Comparison of ENCODE assay signal across 19 cellular contexts in the genomic region with DNA sequence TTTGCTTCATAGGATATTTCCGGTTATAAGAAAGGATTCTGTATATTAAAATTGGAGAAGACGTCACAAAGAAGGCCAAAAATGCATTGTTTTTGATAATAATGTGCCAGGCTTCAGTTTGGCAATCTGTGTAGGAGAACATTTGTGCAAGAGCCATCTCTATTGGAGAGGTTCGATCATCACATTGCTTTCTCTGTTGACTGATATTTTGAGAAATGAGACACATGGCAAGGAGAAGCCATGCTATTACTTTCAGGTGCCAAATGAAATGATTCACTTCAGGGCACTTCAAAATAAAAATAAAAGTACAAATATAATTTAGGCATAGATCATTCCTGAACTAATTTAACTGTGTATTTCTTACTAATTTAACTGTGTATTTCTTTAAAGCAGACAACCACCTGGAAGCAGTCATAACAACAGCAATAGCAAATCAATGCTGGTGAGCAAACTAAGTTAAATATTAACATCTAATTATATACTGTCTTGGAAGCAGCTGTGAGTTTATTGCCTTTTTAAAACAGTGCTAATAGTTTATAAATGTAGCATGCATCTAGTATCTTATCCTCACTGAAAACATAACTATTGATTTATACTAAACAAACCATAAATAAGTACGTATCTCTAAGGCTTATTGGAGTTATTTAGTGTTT. TPM values are rescaled to one million over a fixed set of nuclear protein-coding genes. Genes with fewer than 3 reads are reported as not detected.
DNase-seq lines count a peak whose midpoint lies in the region; ATAC-seq, FAIRE-seq and TF ChIP-seq lines count a peak whose summit lies in the region.
"Had no signal": no experiment of that assay in that cellular context is flagged by ENCODE, and none has a peak within 500 bp of the region (broad histone marks: within the 10 kb centered on the region; RNA-seq: fewer than 3 reads in every experiment).

No MANE protein-coding gene starts in this region.

- H3K36me3 ChIP-seq in liver (ENCODE audit: control insufficient read depth in 4 of 4, insufficient read depth in 3 of 4, low read depth in 1 of 4, low read length in 3 of 4) (no peaks in the 10 kb centered on the region), HepG2 (replicated peaks in 1 of 2; ENCODE audit: control insufficient read depth in 1 of 2, insufficient read depth in 2 of 2, low read length in 2 of 2) (no peaks in the 10 kb centered on the region), OCI-LY3 (replicated peaks; ENCODE audit: low read depth, low read length) (no peaks in the 10 kb centered on the region), small intestine (ENCODE audit: control insufficient read depth in 2 of 2, insufficient read depth in 2 of 2, low read length in 2 of 2) (no peaks in the 10 kb centered on the region), GM23248 (ENCODE audit: low read depth) (no peaks in the 10 kb centered on the region)
- H3K36me3 ChIP-seq: BE2C had no signal

- H3K4me2 ChIP-seq in HepG2 (ENCODE audit: low read depth, low read length) = no peak overlapping the region
- H3K4me2 ChIP-seq in OCI-LY3 (ENCODE audit: low read length) = no peak overlapping the region
- H3K4me2 ChIP-seq in GM23248 (ENCODE audit: unreplicated experiment) = no peak overlapping the region

- H3K9ac ChIP-seq in liver (ENCODE audit: low read depth in 1 of 2, low read length in 2 of 2) (peak overlapping the region in 1 of 2 donors; percentile 31), HepG2 (ENCODE audit: insufficient read depth, low read depth, low read length) (no peak overlapping the region), OCI-LY3 (ENCODE audit: low read length) (no peak overlapping the region), GM23248 (no peak overlapping the region)

- H3K4me3 ChIP-seq in liver (ENCODE audit: low read depth in 1 of 3, low read length in 3 of 3) (no peak overlapping the region), HepG2 (replicated peaks in 1 of 3; ENCODE audit: insufficient read depth in 1 of 3, low read depth in 2 of 3, low read length in 3 of 3) (no peak overlapping the region), OCI-LY3 (ENCODE audit: low read length) (no peak overlapping the region), small intestine (ENCODE audit: low read depth in 1 of 2, low read length in 2 of 2) (no peak overlapping the region), GM23248 (no peak overlapping the region)
- H3K4me3 ChIP-seq: K562 had no signal

- no peak for FAIRE-seq in HepG2 (lab: Jason Lieb, UNC)
- FAIRE-seq in small intestine (lab: Jason Lieb, UNC) = peak; percentile 47
- FAIRE-seq: A204.1, GM12892, H54, K562 had no signal

- H4K20me1 ChIP-seq in HepG2 (ENCODE audit: insufficient read depth, low read length) (no peaks in the 10 kb centered on the region), OCI-LY3 (ENCODE audit: insufficient read depth, low read length) (no peaks in the 10 kb centered on the region), GM23248 (ENCODE audit: insufficient read depth) (no peaks in the 10 kb centered on the region)

- ATAC-seq in HepG2 (no peak), left lobe of liver (peak; percentile 50), GM18502 (IDR thresholded peaks at IDR 0.05; ENCODE audit: poor library complexity, unreplicated experiment) (no peak), GM19395 (IDR thresholded peaks at IDR 0.05; ENCODE audit: unreplicated experiment) (no peak)
- ATAC-seq: HCT116, K562 had no signal

- no peaks in the 10 kb centered on the region for H3K79me2 ChIP-seq in HepG2 (ENCODE audit: insufficient read depth, low read length)
- no peaks in the 10 kb centered on the region for H3K79me2 ChIP-seq in OCI-LY3 (ENCODE audit: low read length)
- no peaks in the 10 kb centered on the region for H3K79me2 ChIP-seq in GM23248 (ENCODE audit: insufficient read depth)

- CTCF ChIA-PET in HepG2 (lab: Yijun Ruan, JAX; ENCODE audit: low intra/inter-chr PET ratio, low total read pairs) = no interaction called here

- no peak for TF ChIP-seq POLR2A in HepG2 (IDR thresholded peaks at IDR 0.05; ENCODE audit: insufficient read depth in 1 of 2, low read depth in 2 of 2, low read length in 2 of 2)

- H3K27me3 ChIP-seq in liver (ENCODE audit: control insufficient read depth in 4 of 4, insufficient read depth in 4 of 4, low read length in 3 of 4) = no peaks in the 10 kb centered on the region
- H3K27me3 ChIP-seq in HepG2 (ENCODE audit: control insufficient read depth in 1 of 2, insufficient read depth in 2 of 2, low read length in 2 of 2) = no peaks in the 10 kb centered on the region
- no peaks in the 10 kb centered on the region for H3K27me3 ChIP-seq in OCI-LY3 (ENCODE audit: low read depth, low read length)
- no peaks in the 10 kb centered on the region for H3K27me3 ChIP-seq in small intestine (ENCODE audit: control insufficient read depth in 2 of 2, insufficient read depth in 2 of 2, low read length in 2 of 2)
- H3K27me3 ChIP-seq in GM23248 (replicated peaks; ENCODE audit: insufficient read depth) = no peaks in the 10 kb centered on the region
- H3K27me3 ChIP-seq: BE2C had no signal

- no peak for DNase-seq in HepG2 (ENCODE audit: low spot score)
- no peak for DNase-seq in left lobe of liver (ENCODE audit: low spot score)
- DNase-seq in small intestine = peak; percentile 61
- no peak for DNase-seq in GM23248
- DNase-seq: BE2C; CD4-positive, alpha-beta memory T cell; DND-41; GDM1 had no signal

- TF ChIP-seq RAD21 in liver (IDR thresholded peaks at IDR 0.05) (no peak), HepG2 (CRISPR knock-in tag; IDR thresholded peaks at IDR 0.05) (no peak)

- in situ Hi-C loops in HepG2 (cut with HindIII; ENCODE audit: extremely low pct_ligation_motif_present, low pct_unique_long_range_greater_than_20kb) = no loop called here
- in situ Hi-C loops in GM23248 (cut with MboI) = no loop called here

- TF ChIP-seq EP300 in HepG2 (IDR thresholded peaks at IDR 0.05; ENCODE audit: low read depth in 2 of 2, low read length in 2 of 2) = no peak
- TF ChIP-seq EP300 in HepG2 (CRISPR knock-in tag; IDR thresholded peaks at IDR 0.05; ENCODE audit: borderline replicate concordance) = no peak

- H3K9me2 ChIP-seq in GM23248 (ENCODE audit: insufficient read depth) = no peaks in the 10 kb centered on the region

- whole genome bisulfite sequencing in liver = 38% methylated on average over 4 of the region's 4 CpGs
- 32% methylated on average over 4 of the region's 4 CpGs for WGBS in HepG2 (ENCODE audit: low lambda C conversion rate)
- WGBS in small intestine, 3 donors = 32 to 52% (median 43%) methylated on average over 4 of the region's 4 CpGs
- WGBS in GM23248 (ENCODE audit: low coverage in 1 of 2, low lambda C conversion rate in 2 of 2, missing lambda C conversion rate in 2 of 2), 2 experiments = 4 to 9% methylated on average over 4 of the region's 4 CpGs

- no TSS peak for BruUV-seq in HepG2 (replicated peaks; lab: Mats Ljungman, UMichigan)

- H3K4me1 ChIP-seq in liver (ENCODE audit: control insufficient read depth in 4 of 4, insufficient read depth in 4 of 4, low read length in 3 of 4) (peaks cover 2 to 31% (median 25%) of the 10 kb centered on the region in 4 donors), HepG2 (ENCODE audit: insufficient read depth, low read length) (no peaks in the 10 kb centered on the region), OCI-LY3 (ENCODE audit: low read length) (peaks cover 3% of the 10 kb centered on the region; the same call in 1 of the 2 replicates), small intestine (ENCODE audit: control insufficient read depth in 2 of 2, insufficient read depth in 1 of 2, low read depth in 1 of 2, low read length in 1 of 2) (no peaks in the 10 kb centered on the region), GM23248 (ENCODE audit: insufficient read depth) (no peaks in the 10 kb centered on the region)
- H3K4me1 ChIP-seq: BE2C had no signal

- peak overlapping the region; percentile 40 to 69 for H3K27ac ChIP-seq in liver (ENCODE audit: low read depth in 1 of 2, low read length in 2 of 2)
- no peak overlapping the region for H3K27ac ChIP-seq in HepG2 (ENCODE audit: extremely low read length, insufficient read depth, low read length)
- H3K27ac ChIP-seq in OCI-LY3 (ENCODE audit: low read length) = no peak overlapping the region
- no peak overlapping the region for H3K27ac ChIP-seq in small intestine (ENCODE audit: low read depth in 1 of 2, low read length in 1 of 2)
- H3K27ac ChIP-seq in GM23248 = no peak overlapping the region
- H3K27ac ChIP-seq: C4-2B, HL-60 had no signal

- H3F3A ChIP-seq in GM23248 (ENCODE audit: insufficient read depth) = no peaks in the 10 kb centered on the region

- POLR2A ChIA-PET in HepG2 (lab: Yijun Ruan, JAX) = no interaction called here

- H2AFZ ChIP-seq in HepG2 (ENCODE audit: low read length) = no peak overlapping the region
- H2AFZ ChIP-seq in OCI-LY3 (ENCODE audit: low read depth, low read length) = 0 out of 2 replicates have a peak overlapping the region, but pooled peaks have one; percentile 39
- no peak overlapping the region for H2AFZ ChIP-seq in GM23248

- TF ChIP-seq CTCF in liver (IDR thresholded peaks at IDR 0.05; ENCODE audit: low read depth, low read length, missing input control) (no peak), HepG2 (CRISPR knock-in tag; IDR thresholded peaks at IDR 0.05) (no peak), OCI-LY3 (IDR thresholded peaks at IDR 0.05; ENCODE audit: low read depth, low read length) (no peak)

- H3K9me3 ChIP-seq in liver (ENCODE audit: control insufficient read depth in 4 of 4, low read length in 3 of 4) = no peaks in the 10 kb centered on the region
- H3K9me3 ChIP-seq in HepG2 (ENCODE audit: low read length) = no peaks in the 10 kb centered on the region
- H3K9me3 ChIP-seq in OCI-LY3 (ENCODE audit: insufficient read depth, low read length) = no peaks in the 10 kb centered on the region
- H3K9me3 ChIP-seq in small intestine (ENCODE audit: control insufficient read depth, low read depth) = no peaks in the 10 kb centered on the region
- no peaks in the 10 kb centered on the region for H3K9me3 ChIP-seq in GM23248 (ENCODE audit: low read depth)
- H3K9me3 ChIP-seq: BE2C had no signal

- intact Hi-C loops in HepG2 (cut with micrococcal nuclease; ENCODE audit: unreplicated experiment) = no loop called here

RNA-seq across cellular contexts. Expression of a gene that starts 50.2 kb away (rescaled TPM):
- total RNA-seq in liver (1 to 10 TPM in 1 of 2 donors, under 1 TPM in 1; 0.42 to 6.4 TPM), HepG2 (2016; rRNA removed; fragmentation: Illumina TruSeq; extraction: Trizol) (7.5 and 9.6 TPM in 2 replicates), left lobe of liver (3.1 TPM)
- polyA plus RNA-seq in liver (1 to 10 TPM; 1.1 to 1.6 TPM), HepG2 (2011; rRNA removed) (1.7 and 3.2 TPM in 2 replicates), small intestine (under 1 TPM in 2 of 3 donors, not detected in 1; 0.07 to 0.27 TPM), GM23248 (2016; fragmentation: Nextera tagmentation; extraction: Ambion mirVana) (not detected in 2 replicates)
- total RNA-seq in HepG2 (2016; cell fraction: cytosol; rRNA removed; fragmentation: Illumina TruSeq; extraction: Trizol; ENCODE audit: low read depth) = 1.2 and 1.8 TPM in 2 replicates
- total RNA-seq in HepG2 (2016; cell fraction: insoluble cytoplasmic fraction; rRNA removed; fragmentation: Illumina TruSeq; extraction: Trizol) = 8.3 and 8.4 TPM in 2 replicates
- total RNA-seq in HepG2 (2016; cell fraction: membrane; rRNA removed; fragmentation: Illumina TruSeq; extraction: Trizol) = 3.3 and 4.1 TPM in 2 replicates
- total RNA-seq in HepG2 (2016; cell fraction: nucleus; rRNA removed; fragmentation: Illumina TruSeq; extraction: Trizol) = 13.6 and 15.2 TPM in 2 replicates
- 1.0 and 1.4 TPM in 2 replicates for polyA plus RNA-seq in HepG2 (2011; cell fraction: cytosol; rRNA removed)
- 0.84 and 1.2 TPM in 2 replicates for polyA plus RNA-seq in HepG2 (2011; cell fraction: nucleus; rRNA removed)
- 1.8 and 2.1 TPM in 2 replicates for polyA plus RNA-seq in HepG2 (2012)
- polyA plus RNA-seq in HepG2 (2016; cell fraction: cytosol; fragmentation: Illumina TruSeq; extraction: Trizol; ENCODE audit: low read depth) = 0.31 and 0.55 TPM in 2 replicates
- polyA plus RNA-seq in HepG2 (2016; cell fraction: insoluble cytoplasmic fraction; fragmentation: Illumina TruSeq; extraction: Trizol; ENCODE audit: low read depth) = 6.3 and 6.5 TPM in 2 replicates
- polyA plus RNA-seq in HepG2 (2016; cell fraction: membrane; fragmentation: Illumina TruSeq; extraction: Trizol; ENCODE audit: low read depth) = 1.2 and 1.4 TPM in 2 replicates
- polyA plus RNA-seq in HepG2 (2016; cell fraction: nucleus; fragmentation: Illumina TruSeq; extraction: Trizol; ENCODE audit: insufficient read depth, low read depth) = 8.5 and 8.6 TPM in 2 replicates
- polyA minus RNA-seq in HepG2 (2011; rRNA and poly(A)+ RNA removed; ENCODE audit: low replicate concordance) = 1.3 TPM in 1 of 2 replicates, not detected in the other
- polyA minus RNA-seq in HepG2 (2011; cell fraction: cytosol; rRNA and poly(A)+ RNA removed) = 2.3 and 4.1 TPM in 2 replicates
- polyA minus RNA-seq in HepG2 (2011; cell fraction: nucleus; rRNA and poly(A)+ RNA removed) = 8.1 TPM in 2 replicates
- total RNA-seq in GM23248 (2014; rRNA removed; shearing (Covaris generic)) = not detected in 2 replicates
- total RNA-seq: CD4-positive, alpha-beta memory T cell; K562 had no signal
- polyA plus RNA-seq: CD4-positive, alpha-beta memory T cell; K562 had no signal

Comparison
In these comparisons a context has a peak if more than half of its experiments do, and no peak if none do; other contexts are left out.
1. H3K27ac ChIP-seq: peak in liver (2 of 2); none in HepG2 (single experiment), OCI-LY3 (single experiment), small intestine (0 of 2) and GM23248 (single experiment).